2 cellular contexts compared by ENCODE assay signal in the genomic region with DNA sequence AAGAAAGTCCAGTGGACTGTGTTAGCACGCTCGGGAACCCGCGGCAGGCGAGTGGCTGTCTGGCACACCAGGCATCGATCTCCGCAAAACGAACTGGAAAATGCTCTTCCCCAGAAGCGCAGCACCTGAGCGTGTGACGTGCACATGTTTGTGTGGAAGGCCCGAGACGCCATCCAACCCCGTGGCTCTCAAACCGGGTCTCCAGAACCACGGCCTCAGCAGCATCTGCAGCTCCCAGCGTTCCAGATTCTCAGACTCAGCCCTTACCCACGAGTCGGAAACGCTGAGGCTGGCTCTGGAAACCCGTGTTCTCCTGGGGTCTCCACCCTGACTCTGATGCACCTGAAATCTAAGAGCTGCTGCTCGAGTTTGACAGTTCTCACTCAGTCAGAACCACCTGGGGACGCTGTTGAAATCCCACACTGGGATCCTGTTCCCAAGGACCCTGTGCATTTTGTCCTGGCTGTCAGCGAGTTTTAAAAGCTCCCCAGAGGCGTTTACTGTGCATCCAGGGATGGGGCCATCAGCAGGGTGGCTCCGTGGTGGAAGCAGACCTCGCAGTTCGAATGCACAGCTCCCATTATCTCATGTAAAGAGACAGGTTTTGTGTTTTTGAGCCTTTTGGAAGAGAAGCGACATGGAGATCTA.
TF ChIP-seq lines count a peak whose summit lies in the region.

No MANE protein-coding gene starts in this region.

TF ChIP-seq in SK-N-SH, 30 proteins besides CTCF, POLR2A, EP300 and RAD21 (continued from another document):
- TF ChIP-seq USF2 (IDR thresholded peaks at IDR 0.05; ENCODE audit: borderline replicate concordance, low read depth, low read length): no peak
- no peak for TF ChIP-seq ELF1 (IDR thresholded peaks at IDR 0.05)
- no peak for TF ChIP-seq RCOR1 (IDR thresholded peaks at IDR 0.05; ENCODE audit: low read length)
- no peak for TF ChIP-seq MXI1 (IDR thresholded peaks at IDR 0.05; ENCODE audit: low read depth, low read length)
- TF ChIP-seq NFIC (IDR thresholded peaks at IDR 0.05; ENCODE audit: borderline replicate concordance): no peak
- TF ChIP-seq SMC3 (IDR thresholded peaks at IDR 0.05; ENCODE audit: low read depth, low read length): no peak
- no peak for TF ChIP-seq RFX5 (IDR thresholded peaks at IDR 0.05; ENCODE audit: low read length)
- TF ChIP-seq TEAD4 (IDR thresholded peaks at IDR 0.05; ENCODE audit: borderline replicate concordance, insufficient read depth): no peak

TF ChIP-seq in SK-N-SH treated with all-trans-retinoic acid at 6 μM for 48 hours, 23 proteins besides CTCF, POLR2A, EP300 and RAD21 (continued from another document):
- no peak for TF ChIP-seq ISL1 (CRISPR knock-in tag; IDR thresholded peaks at IDR 0.05)
